ENCODE assay signal across 8 cellular contexts in genomic region chr15:55498109-55498938, GRCh38. TPM values are rescaled to one million over a fixed set of nuclear protein-coding genes. Genes with fewer than 3 reads are reported as not detected.
DNase-seq lines count a peak whose midpoint lies in the region; TF ChIP-seq lines count a peak whose summit lies in the region.
"Not testable (repeated sequence)": the region's sequence is repeated elsewhere in the genome, so short reads cannot be mapped to it uniquely, and the experiment has no call there.

No MANE protein-coding gene starts in this region.

- H3K27ac ChIP-seq in SJSA1; stomach smooth muscle (ENCODE audit: low read length): not testable (repeated sequence)
- peak overlapping the region; percentile 65 for H3K27ac ChIP-seq in neutrophil

- H3K9me3 ChIP-seq in MG63; SJSA1 (replicated peaks); neutrophil; stomach smooth muscle (ENCODE audit: control insufficient read depth in 2 of 2, low read length in 2 of 2): not testable (repeated sequence)

- H3K4me1 ChIP-seq in SJSA1 (replicated peaks); stomach smooth muscle (ENCODE audit: control insufficient read depth, insufficient read depth, low read length): not testable (repeated sequence)
- H3K4me1 ChIP-seq in neutrophil (ENCODE audit: control insufficient read depth in 1 of 2, insufficient read depth in 1 of 2, low read depth in 1 of 2, low read length in 1 of 2): peaks cover 25 to 34% of the 10 kb centered on the region in 2 experiments

- H3K36me3 ChIP-seq in MG63; SJSA1; neutrophil; stomach smooth muscle (ENCODE audit: control insufficient read depth in 2 of 2, insufficient read depth in 2 of 2, low read length in 2 of 2): not testable (repeated sequence)

- H3K27me3 ChIP-seq in MG63; SJSA1 (replicated peaks); neutrophil; stomach smooth muscle (ENCODE audit: control insufficient read depth in 1 of 2, insufficient read depth in 2 of 2, low read length in 2 of 2): not testable (repeated sequence)

- peak overlapping the region; percentile 42 to 44 for H3K9ac ChIP-seq in stomach smooth muscle (ENCODE audit: low read length in 2 of 2)

- DNase-seq in GDM1 (lab: John Stamatoyannopoulos, UW): peak; percentile 77
- peak; percentile 84 for DNase-seq in HCEC 1CT
- peak; percentile 92 for DNase-seq in MG63
- DNase-seq in SJSA1 (ENCODE audit: low read depth in 1 of 2, low spot score in 2 of 2): peak; percentile 81 to 84
- peak; percentile 71 for DNase-seq in activated naive CD4-positive, alpha-beta T cell treated with Interleukin-2 at 50 U/mL for 16 hours
- DNase-seq in germinal center (ENCODE audit: low spot score): peak; percentile 71

- not testable (repeated sequence) for TF ChIP-seq CTCF in neutrophil (IDR thresholded peaks at IDR 0.05)

- peak overlapping the region; percentile 72 for H3K4me3 ChIP-seq in MG63
- H3K4me3 ChIP-seq in SJSA1: peak overlapping the region; percentile 44
- H3K4me3 ChIP-seq in neutrophil (ENCODE audit: low read depth in 1 of 2, low read length in 1 of 2): peak overlapping the region; percentile 63 to 82
- peak overlapping the region; percentile 94 to 99 for H3K4me3 ChIP-seq in stomach smooth muscle (ENCODE audit: low read length in 2 of 2)

RNA-seq across cellular contexts. Expression of gene DNAAF4, which starts 9.7 kb away (rescaled TPM):
- total RNA-seq in MG63 (2014; rRNA removed; shearing (Covaris generic); ENCODE audit: low replicate concordance): 1.9 and 2.3 TPM in 2 replicates
- total RNA-seq in SJSA1 (2014; rRNA removed; shearing (Covaris generic)): 0.45 and 20.3 TPM in 2 replicates

Comparison
In these comparisons a context has a peak if more than half of its experiments do, and no peak if none do; other contexts are left out.
1. H3K4me3 ChIP-seq: peak in every context shown above with its lines; median percentile 96 in stomach smooth muscle; 72 in neutrophil; 72 in MG63; 44 in SJSA1.